8 cellular contexts compared by ENCODE assay signal in the genomic region with DNA sequence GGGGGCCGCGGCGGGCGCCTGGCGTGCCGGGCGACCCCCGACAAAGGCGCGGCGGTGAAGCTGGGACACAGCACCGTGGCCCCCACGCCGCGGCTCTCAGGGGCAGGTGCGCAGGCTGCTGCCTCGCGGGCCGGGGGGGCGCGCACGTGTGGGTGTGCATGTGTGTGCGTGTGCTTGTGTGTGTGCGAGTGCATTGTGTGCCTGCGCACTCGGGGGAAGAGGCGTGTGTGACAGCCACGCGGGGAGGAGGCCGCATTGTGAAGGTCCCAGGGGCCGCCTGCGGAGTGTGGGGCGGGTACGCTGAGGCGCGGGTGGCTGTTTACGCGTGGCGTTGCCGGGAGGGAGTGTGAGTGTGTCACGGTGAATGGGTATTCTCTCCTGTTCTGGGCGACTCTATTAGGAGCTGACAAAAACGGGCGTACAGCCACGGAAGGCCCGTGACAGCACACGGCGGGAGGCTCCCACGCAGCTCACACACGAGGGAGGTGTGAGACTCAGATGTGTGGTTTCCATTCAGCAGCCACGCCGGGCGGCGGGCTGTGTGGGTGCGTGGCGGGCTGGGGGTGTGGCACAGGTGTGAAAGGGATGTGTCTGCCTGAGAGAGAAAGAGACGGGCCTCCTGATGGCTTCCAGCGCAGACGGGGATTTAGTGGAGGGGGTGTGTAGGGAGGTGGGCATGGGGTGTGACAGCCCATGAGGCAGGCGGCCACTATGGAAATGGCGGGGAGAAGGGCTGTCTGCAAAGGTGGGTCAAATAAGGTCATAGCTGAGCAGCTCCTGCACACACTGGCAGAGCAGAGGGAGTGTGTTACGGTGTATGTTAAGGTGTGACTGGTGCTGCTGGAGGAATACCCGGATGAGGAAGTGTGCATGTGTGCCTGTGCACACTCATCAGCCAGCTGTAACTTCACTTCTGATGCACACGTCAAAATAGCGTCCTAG. TPM values are rescaled to one million over a fixed set of nuclear protein-coding genes. Genes with fewer than 3 reads are reported as not detected.
DNase-seq lines count a peak whose midpoint lies in the region; ATAC-seq and TF ChIP-seq lines count a peak whose summit lies in the region.

No MANE protein-coding gene starts in this region.

- peak overlapping the region; percentile 57 for H3K4me3 ChIP-seq in CD8-positive, alpha-beta memory T cell (ENCODE audit: low read length)
- peak overlapping the region; percentile 67 for H3K4me3 ChIP-seq in HL-60 (replicated peaks; ENCODE audit: insufficient read depth, low read length)
- H3K4me3 ChIP-seq in ectodermal cell (ENCODE audit: insufficient read depth, low read depth, low read length): peak overlapping the region; percentile 37
- peak overlapping the region; percentile 44 to 65 (median 48) for H3K4me3 ChIP-seq in tibial nerve

- H3K36me3 ChIP-seq in CD8-positive, alpha-beta memory T cell (ENCODE audit: insufficient read depth, low read length): no peaks in the 10 kb centered on the region
- no peaks in the 10 kb centered on the region for H3K36me3 ChIP-seq in ectodermal cell (ENCODE audit: control insufficient read depth, insufficient read depth, low read length)
- no peaks in the 10 kb centered on the region for H3K36me3 ChIP-seq in tibial nerve

- no peak for TF ChIP-seq POLR2A in tibial nerve (IDR thresholded peaks at IDR 0.05)

- H3K9me3 Mint-ChIP-seq in CD8-positive, alpha-beta memory T cell: no peaks in the 10 kb centered on the region
- no peaks in the 10 kb centered on the region for H3K9me3 Mint-ChIP-seq in natural killer cell treated with Interleukin-12 subunit alpha and Interleukin-12 subunit beta and Interleukin-15 and Interleukin-18, amount 100 ng/mL, for 72 hours

- ATAC-seq in natural killer cell treated with Interleukin-12 subunit alpha and Interleukin-12 subunit beta and Interleukin-15 and Interleukin-18, amount 100 ng/mL, for 72 hours: peak; percentile 44 to 45
- ATAC-seq in GM19467 (IDR thresholded peaks at IDR 0.05; ENCODE audit: unreplicated experiment) (no peak), HG03095 (IDR thresholded peaks at IDR 0.05; ENCODE audit: unreplicated experiment) (no peak)

- POLR2A ChIA-PET in CD8-positive, alpha-beta memory T cell (lab: Charles Lee): interaction anchor here (0.6 kb wide), 1 partner anchor 725 kb away, joined by 3 read pairs; no protein-coding TSS in a partner anchor

- peaks cover 16 to 29% of the 10 kb centered on the region in 2 donors for H3K27me3 Mint-ChIP-seq in CD8-positive, alpha-beta memory T cell
- H3K27me3 Mint-ChIP-seq in natural killer cell treated with Interleukin-12 subunit alpha and Interleukin-12 subunit beta and Interleukin-15 and Interleukin-18, amount 100 ng/mL, for 72 hours: peaks cover 24 to 37% of the 10 kb centered on the region in 2 donors

- H3K36me3 Mint-ChIP-seq in CD8-positive, alpha-beta memory T cell: peaks cover 0 to 4% (median 0%) of the 10 kb centered on the region in 3 donors
- H3K36me3 Mint-ChIP-seq in natural killer cell treated with Interleukin-12 subunit alpha and Interleukin-12 subunit beta and Interleukin-15 and Interleukin-18, amount 100 ng/mL, for 72 hours: no peaks in the 10 kb centered on the region

- H3K27ac Mint-ChIP-seq in CD8-positive, alpha-beta memory T cell: peak overlapping the region in 7 of 8 donors; percentile 78 to 96 (median 82)
- peak overlapping the region; percentile 49 to 61 for H3K27ac Mint-ChIP-seq in natural killer cell treated with Interleukin-12 subunit alpha and Interleukin-12 subunit beta and Interleukin-15 and Interleukin-18, amount 100 ng/mL, for 72 hours

- H3K4me1 ChIP-seq in CD8-positive, alpha-beta memory T cell (ENCODE audit: insufficient read depth, low read length): peaks cover 17% of the 10 kb centered on the region
- H3K4me1 ChIP-seq in ectodermal cell (ENCODE audit: control insufficient read depth, insufficient read depth, low read length): peaks cover 9% of the 10 kb centered on the region
- H3K4me1 ChIP-seq in tibial nerve: peaks cover 0 to 25% (median 9%) of the 10 kb centered on the region in 4 donors

- CTCF ChIA-PET in CD8-positive, alpha-beta memory T cell (lab: Charles Lee): no interaction called here

- DNase-seq in CD8-positive, alpha-beta memory T cell: peak; percentile 46 to 72 (median 48)
- DNase-seq in HL-60 (ENCODE audit: low read depth in 1 of 2, low spot score in 1 of 2) (peak; percentile 61 to 63), tibial nerve (ENCODE audit: low spot score in 2 of 2) (no peak)
- peak; percentile 23 for DNase-seq in activated CD4-positive, alpha-beta T cell treated with anti-CD3 and anti-CD28 coated beads for 1 hour
- no peak for DNase-seq in natural killer cell treated with Interleukin-12 subunit alpha and Interleukin-12 subunit beta and Interleukin-15 and Interleukin-18, amount 100 ng/mL, for 72 hours (ENCODE audit: low spot score)

- peak overlapping the region; percentile 72 to 96 (median 89) for H3K4me3 Mint-ChIP-seq in CD8-positive, alpha-beta memory T cell
- peak overlapping the region; percentile 61 for H3K4me3 Mint-ChIP-seq in natural killer cell treated with Interleukin-12 subunit alpha and Interleukin-12 subunit beta and Interleukin-15 and Interleukin-18, amount 100 ng/mL, for 72 hours

- peaks cover 42 to 53% (median 48%) of the 10 kb centered on the region in 3 donors for H3K4me1 Mint-ChIP-seq in CD8-positive, alpha-beta memory T cell
- peaks cover 48 to 49% of the 10 kb centered on the region in 2 donors for H3K4me1 Mint-ChIP-seq in natural killer cell treated with Interleukin-12 subunit alpha and Interleukin-12 subunit beta and Interleukin-15 and Interleukin-18, amount 100 ng/mL, for 72 hours (ENCODE audit: low read depth in 2 of 2)

- no peak overlapping the region for H3K27ac ChIP-seq in CD8-positive, alpha-beta memory T cell (ENCODE audit: low read depth, low read length)
- H3K27ac ChIP-seq in HL-60 (replicated peaks) (peak overlapping the region; percentile 26), ectodermal cell (ENCODE audit: insufficient read depth, low read depth, low read length, poor library complexity, severe bottlenecking) (no peak overlapping the region), tibial nerve (peak overlapping the region in 1 of 4 donors; percentile 66)

- TF ChIP-seq CTCF in HL-60 (IDR thresholded peaks at IDR 0.05; ENCODE audit: insufficient read depth, low read length) (no peak), tibial nerve (IDR thresholded peaks at IDR 0.05) (no peak)

- H3K27me3 ChIP-seq in CD8-positive, alpha-beta memory T cell (ENCODE audit: insufficient read depth, low read length, poor library complexity, severe bottlenecking): peaks cover 8% of the 10 kb centered on the region
- peaks cover 7% of the 10 kb centered on the region for H3K27me3 ChIP-seq in HL-60 (ENCODE audit: insufficient read depth, poor library complexity, severe bottlenecking)
- H3K27me3 ChIP-seq in ectodermal cell (ENCODE audit: control insufficient read depth, insufficient read depth, low read length, poor library complexity, severe bottlenecking): peaks cover 44% of the 10 kb centered on the region
- peaks cover 0 to 18% of the 10 kb centered on the region in 2 donors for H3K27me3 ChIP-seq in tibial nerve

- TF ChIP-seq EP300 in tibial nerve (IDR thresholded peaks at IDR 0.05): no peak

- WGBS in ectodermal cell, 2 experiments: 43 to 44% methylated on average over 65 of the region's 65 CpGs
- 22 to 23% methylated on average over 35 to 50 of the region's 65 CpGs for WGBS in tibial nerve, 2 donors

- no peaks in the 10 kb centered on the region for H3K9me3 ChIP-seq in CD8-positive, alpha-beta memory T cell (ENCODE audit: low read length)
- H3K9me3 ChIP-seq in ectodermal cell (ENCODE audit: control insufficient read depth, low read length): no peaks in the 10 kb centered on the region
- H3K9me3 ChIP-seq in tibial nerve: no peaks in the 10 kb centered on the region

RNA-seq across cellular contexts. Expression of gene PODXL2, which starts 0.7 kb away (rescaled TPM):
- total RNA-seq in CD8-positive, alpha-beta memory T cell: 1 to 10 TPM; 1.4 to 1.7 TPM
- 4.7 TPM for polyA plus RNA-seq in CD8-positive, alpha-beta memory T cell
- 34.6 TPM for polyA plus RNA-seq in ectodermal cell (2013, experiment 1 of 4)
- polyA plus RNA-seq in ectodermal cell (2013, experiment 2 of 4): 29.7 TPM
- 30.9 TPM for polyA plus RNA-seq in ectodermal cell (2013, experiment 3 of 4)
- 30.6 TPM for polyA plus RNA-seq in ectodermal cell (2013, experiment 4 of 4)
- 1 to 10 TPM; 3.1 to 3.4 TPM for total RNA-seq in natural killer cell treated with Interleukin-12 subunit alpha and Interleukin-12 subunit beta and Interleukin-15 and Interleukin-18, amount 100 ng/mL, for 72 hours
- total RNA-seq in tibial nerve: 10 to 100 TPM; 12.7 to 19.8 (median 14.1) TPM

RNA-seq across cellular contexts. Expression of gene MCM2, which starts 31.5 kb away (rescaled TPM):
- total RNA-seq in CD8-positive, alpha-beta memory T cell: 100 to 1,000 TPM; 279 to 288 TPM
- 12.0 TPM for polyA plus RNA-seq in CD8-positive, alpha-beta memory T cell
- 195 TPM for polyA plus RNA-seq in ectodermal cell (2013, experiment 1 of 4)
- 202 TPM for polyA plus RNA-seq in ectodermal cell (2013, experiment 2 of 4)
- polyA plus RNA-seq in ectodermal cell (2013, experiment 3 of 4): 134 TPM
- polyA plus RNA-seq in ectodermal cell (2013, experiment 4 of 4): 136 TPM
- total RNA-seq in natural killer cell treated with Interleukin-12 subunit alpha and Interleukin-12 subunit beta and Interleukin-15 and Interleukin-18, amount 100 ng/mL, for 72 hours: 100 to 1,000 TPM in 1 of 2 donors, 10 to 100 TPM in 1; 99.5 to 202 TPM
- total RNA-seq in tibial nerve: 1 to 10 TPM; 4.2 to 7.6 (median 7.5) TPM

RNA-seq across cellular contexts. Expression of gene TPRA1, which starts 39.2 kb away (rescaled TPM):
- 10 to 100 TPM; 48.9 to 52.1 TPM for total RNA-seq in CD8-positive, alpha-beta memory T cell
- 30.4 TPM for polyA plus RNA-seq in CD8-positive, alpha-beta memory T cell
- 28.9 TPM for polyA plus RNA-seq in ectodermal cell (2013, experiment 1 of 4)
- polyA plus RNA-seq in ectodermal cell (2013, experiment 2 of 4): 27.0 TPM
- 24.9 TPM for polyA plus RNA-seq in ectodermal cell (2013, experiment 3 of 4)
- polyA plus RNA-seq in ectodermal cell (2013, experiment 4 of 4): 28.2 TPM
- 10 to 100 TPM; 29.4 to 54.9 TPM for total RNA-seq in natural killer cell treated with Interleukin-12 subunit alpha and Interleukin-12 subunit beta and Interleukin-15 and Interleukin-18, amount 100 ng/mL, for 72 hours
- total RNA-seq in tibial nerve: 10 to 100 TPM; 50.3 to 75.3 (median 67.5) TPM

RNA-seq across cellular contexts. Expression of gene ABTB1, which starts 43.0 kb away (rescaled TPM):
- total RNA-seq in CD8-positive, alpha-beta memory T cell: 10 to 100 TPM; 21.7 to 23.1 TPM
- polyA plus RNA-seq in CD8-positive, alpha-beta memory T cell: 64.0 TPM
- polyA plus RNA-seq in ectodermal cell (2013, experiment 1 of 4): 8.4 TPM
- 6.4 TPM for polyA plus RNA-seq in ectodermal cell (2013, experiment 2 of 4)
- 8.5 TPM for polyA plus RNA-seq in ectodermal cell (2013, experiment 3 of 4)
- polyA plus RNA-seq in ectodermal cell (2013, experiment 4 of 4): 8.2 TPM
- total RNA-seq in natural killer cell treated with Interleukin-12 subunit alpha and Interleukin-12 subunit beta and Interleukin-15 and Interleukin-18, amount 100 ng/mL, for 72 hours: 10 to 100 TPM; 16.9 to 18.3 TPM
- 100 to 1,000 TPM in 3 of 4 donors, 10 to 100 TPM in 1; 86.4 to 134 (median 121) TPM for total RNA-seq in tibial nerve

Comparison
In these comparisons a context has a peak if more than half of its experiments do, and no peak if none do; other contexts are left out.
1. DNase-seq: peak in CD8-positive, alpha-beta memory T cell (5 of 5), HL-60 (2 of 2) and activated CD4-positive, alpha-beta T cell treated with anti-CD3 and anti-CD28 coated beads for 1 hour (single experiment); none in natural killer cell treated with Interleukin-12 subunit alpha and Interleukin-12 subunit beta and Interleukin-15 and Interleukin-18, amount 100 ng/mL, for 72 hours (single experiment) and tibial nerve (0 of 2).
2. ATAC-seq: peak in natural killer cell treated with Interleukin-12 subunit alpha and Interleukin-12 subunit beta and Interleukin-15 and Interleukin-18, amount 100 ng/mL, for 72 hours (2 of 2); none in GM19467 (single experiment) and HG03095 (single experiment).
3. RNA of gene MCM2, which starts 31.5 kb away (total RNA-seq): 279 to 288 TPM in CD8-positive, alpha-beta memory T cell and 99.5 to 202 TPM in natural killer cell treated with Interleukin-12 subunit alpha and Interleukin-12 subunit beta and Interleukin-15 and Interleukin-18, amount 100 ng/mL, for 72 hours; 4.2 to 7.6 TPM in tibial nerve; every median in the first group is over 10 times any median in the second.
4. Peak in every context shown above with its lines, with median percentiles within 50 percentile points of each other: H3K4me3 ChIP-seq.